ENCODE assay signal across 1 cellular context in the genomic region with DNA sequence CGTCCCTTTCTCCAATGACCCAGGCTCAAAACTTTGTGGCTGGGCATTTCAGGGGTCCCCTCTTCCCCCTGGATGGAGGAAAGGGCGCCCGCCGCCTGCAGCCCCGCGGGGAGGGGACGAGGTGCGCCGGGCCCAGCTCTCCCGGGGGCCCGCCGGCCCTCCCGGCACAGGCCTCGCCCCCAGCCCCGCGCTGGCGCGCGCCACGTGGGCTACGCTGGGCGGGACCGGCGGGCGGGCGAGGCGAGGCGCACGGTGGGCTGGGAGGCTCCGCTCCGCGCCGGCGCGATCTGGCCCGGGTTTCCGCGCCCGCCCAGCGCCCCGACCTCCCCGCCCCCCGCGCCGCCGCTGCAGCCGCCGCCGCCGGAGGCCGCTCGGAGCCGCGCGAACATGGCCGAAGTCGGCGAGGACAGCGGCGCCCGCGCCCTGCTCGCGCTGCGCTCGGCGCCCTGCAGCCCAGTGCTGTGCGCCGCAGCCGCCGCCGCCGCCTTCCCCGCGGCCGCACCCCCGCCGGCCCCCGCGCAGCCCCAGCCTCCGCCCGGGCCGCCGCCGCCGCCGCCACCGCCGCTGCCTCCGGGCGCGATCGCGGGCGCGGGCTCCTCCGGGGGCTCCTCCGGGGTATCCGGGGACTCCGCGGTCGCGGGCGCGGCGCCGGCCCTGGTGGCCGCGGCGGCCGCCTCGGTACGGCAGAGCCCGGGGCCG.
TF ChIP-seq lines count a peak whose summit lies in the region.

Gene FOXK1 (plus strand): TSS at position 374 of the 699 bp plus-strand sequence. CDS start 14 bp downstream, at position 388.

TF ChIP-seq in SK-N-SH, 30 proteins besides CTCF, POLR2A, EP300 and RAD21 (continued from another document):
- TF ChIP-seq, protein P1, sequence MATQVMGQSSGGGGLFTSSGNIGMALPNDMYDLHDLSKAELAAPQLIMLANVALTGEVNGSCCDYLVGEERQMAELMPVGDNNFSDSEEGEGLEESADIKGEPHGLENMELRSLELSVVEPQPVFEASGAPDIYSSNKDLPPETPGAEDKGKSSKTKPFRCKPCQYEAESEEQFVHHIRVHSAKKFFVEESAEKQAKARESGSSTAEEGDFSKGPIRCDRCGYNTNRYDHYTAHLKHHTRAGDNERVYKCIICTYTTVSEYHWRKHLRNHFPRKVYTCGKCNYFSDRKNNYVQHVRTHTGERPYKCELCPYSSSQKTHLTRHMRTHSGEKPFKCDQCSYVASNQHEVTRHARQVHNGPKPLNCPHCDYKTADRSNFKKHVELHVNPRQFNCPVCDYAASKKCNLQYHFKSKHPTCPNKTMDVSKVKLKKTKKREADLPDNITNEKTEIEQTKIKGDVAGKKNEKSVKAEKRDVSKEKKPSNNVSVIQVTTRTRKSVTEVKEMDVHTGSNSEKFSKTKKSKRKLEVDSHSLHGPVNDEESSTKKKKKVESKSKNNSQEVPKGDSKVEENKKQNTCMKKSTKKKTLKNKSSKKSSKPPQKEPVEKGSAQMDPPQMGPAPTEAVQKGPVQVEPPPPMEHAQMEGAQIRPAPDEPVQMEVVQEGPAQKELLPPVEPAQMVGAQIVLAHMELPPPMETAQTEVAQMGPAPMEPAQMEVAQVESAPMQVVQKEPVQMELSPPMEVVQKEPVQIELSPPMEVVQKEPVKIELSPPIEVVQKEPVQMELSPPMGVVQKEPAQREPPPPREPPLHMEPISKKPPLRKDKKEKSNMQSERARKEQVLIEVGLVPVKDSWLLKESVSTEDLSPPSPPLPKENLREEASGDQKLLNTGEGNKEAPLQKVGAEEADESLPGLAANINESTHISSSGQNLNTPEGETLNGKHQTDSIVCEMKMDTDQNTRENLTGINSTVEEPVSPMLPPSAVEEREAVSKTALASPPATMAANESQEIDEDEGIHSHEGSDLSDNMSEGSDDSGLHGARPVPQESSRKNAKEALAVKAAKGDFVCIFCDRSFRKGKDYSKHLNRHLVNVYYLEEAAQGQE (IDR thresholded peaks at IDR 0.05; ENCODE audit: low read depth, low read length), result peak; percentile 18; the same call in 1 of the 2 replicates
- TF ChIP-seq SMC3 (IDR thresholded peaks at IDR 0.05; ENCODE audit: low read depth, low read length) (peak; percentile 7; the same call in 1 of the 2 replicates), RFX5 (IDR thresholded peaks at IDR 0.05; ENCODE audit: low read length) (no peak), MXI1 (IDR thresholded peaks at IDR 0.05; ENCODE audit: low read depth, low read length) (peak; percentile 88), TEAD4 (IDR thresholded peaks at IDR 0.05; ENCODE audit: borderline replicate concordance, insufficient read depth) (no peak)
